ENCODE assay signal across 17 cellular contexts in genomic region chr13:26998265-26998664, GRCh38.
"Had no signal": no experiment of that assay in that cellular context is flagged by ENCODE, and none has a peak within 500 bp of the region (broad histone marks: within the 10 kb centered on the region; RNA-seq: fewer than 3 reads in every experiment).

No MANE protein-coding gene starts in this region.

- H3K27ac ChIP-seq: gastroesophageal sphincter, hepatocyte, stomach, testis, upper lobe of left lung, VCaP had no signal

- H3K4me3 ChIP-seq: gastroesophageal sphincter, hepatocyte, stomach, testis, upper lobe of left lung had no signal

- H3K36me3 ChIP-seq: gastroesophageal sphincter, stomach, upper lobe of left lung had no signal

- H3K27me3 ChIP-seq: gastroesophageal sphincter, hepatocyte, stomach, testis, upper lobe of left lung had no signal

- DNase-seq: activated CD4-positive, alpha-beta memory T cell treated with anti-CD3 and anti-CD28 coated beads, Interleukin-2, amount 10 ng/mL, durations not matched to agents 7 days and 5 days; activated CD4-positive, alpha-beta T cell treated with anti-CD3 and anti-CD28 coated beads for 36 hours; activated effector memory CD4-positive, alpha-beta T cell treated with Interleukin-2 at 50 U/mL for 16 hours; activated naive CD4-positive, alpha-beta T cell treated with anti-CD3 and anti-CD28 coated beads, Interleukin-2, amount 50 U/mL, for 16 hours; activated T-cell treated with anti-CD3 and anti-CD28 coated beads, Interleukin-2, amount 50 U/mL, for 24 hours; islet precursor cell; occipital lobe; right cardiac atrium; stomach; T1000; testis; upper lobe of left lung had no signal

- H3K4me2 ChIP-seq: hepatocyte had no signal

- FAIRE-seq: astrocyte, bronchial epithelial cell had no signal

- H3K9me3 ChIP-seq: stomach, testis had no signal

- H2AFZ ChIP-seq: hepatocyte had no signal

- H3K4me1 ChIP-seq: testis, upper lobe of left lung had no signal

- ATAC-seq: activated CD4-positive, alpha-beta T cell treated with anti-CD3 and anti-CD28 coated beads for 36 hours; gastroesophageal sphincter; right cardiac atrium had no signal
